Comparison of ENCODE assay signal across 1 cellular context in the genomic region with DNA sequence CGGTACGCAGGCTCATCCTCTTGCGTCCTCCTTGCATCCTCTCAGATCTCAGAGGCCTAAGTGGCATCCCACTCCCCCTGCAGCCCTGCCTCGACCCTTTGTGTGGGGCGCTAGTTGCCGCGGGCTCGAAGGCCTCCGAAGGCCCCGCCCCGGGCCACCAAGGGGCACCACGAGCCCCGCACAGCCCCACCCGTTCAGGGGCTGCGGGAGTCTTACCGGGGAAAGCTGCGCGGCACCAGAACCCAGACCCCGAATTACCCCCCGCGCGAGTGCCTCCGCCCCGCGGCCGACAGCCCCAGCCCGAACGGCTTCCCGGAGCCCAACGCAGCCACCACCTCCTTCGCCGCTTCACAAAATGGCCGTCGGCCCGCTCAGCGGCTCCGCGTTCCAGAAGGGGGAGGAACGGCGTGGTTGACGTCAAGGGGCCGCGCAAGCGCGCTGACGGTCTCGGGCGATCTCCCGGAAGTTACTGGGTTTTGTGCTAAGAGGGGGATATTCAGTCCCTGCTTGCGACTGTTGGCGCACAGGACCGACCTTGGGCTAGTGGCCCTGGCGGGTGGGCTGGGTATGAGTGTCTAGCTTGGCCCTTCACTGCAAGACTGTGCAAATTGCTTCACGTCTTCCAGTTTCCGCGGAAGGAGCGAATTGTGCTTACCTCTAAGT.
TF ChIP-seq lines count a peak whose summit lies in the region.

CPNE1 (minus strand) TSS at position 357 of the 663 bp plus-strand sequence. CDS start 31,977 bp downstream, outside the sequence.
RBM12 (minus strand) TSS at position 357 of the 663 bp plus-strand sequence. CDS start 9,578 bp downstream, outside the sequence.

TF ChIP-seq in HEK293, 187 proteins besides CTCF, POLR2A, EP300 and RAD21 (continued from another document):
- TF ChIP-seq, protein P1, sequence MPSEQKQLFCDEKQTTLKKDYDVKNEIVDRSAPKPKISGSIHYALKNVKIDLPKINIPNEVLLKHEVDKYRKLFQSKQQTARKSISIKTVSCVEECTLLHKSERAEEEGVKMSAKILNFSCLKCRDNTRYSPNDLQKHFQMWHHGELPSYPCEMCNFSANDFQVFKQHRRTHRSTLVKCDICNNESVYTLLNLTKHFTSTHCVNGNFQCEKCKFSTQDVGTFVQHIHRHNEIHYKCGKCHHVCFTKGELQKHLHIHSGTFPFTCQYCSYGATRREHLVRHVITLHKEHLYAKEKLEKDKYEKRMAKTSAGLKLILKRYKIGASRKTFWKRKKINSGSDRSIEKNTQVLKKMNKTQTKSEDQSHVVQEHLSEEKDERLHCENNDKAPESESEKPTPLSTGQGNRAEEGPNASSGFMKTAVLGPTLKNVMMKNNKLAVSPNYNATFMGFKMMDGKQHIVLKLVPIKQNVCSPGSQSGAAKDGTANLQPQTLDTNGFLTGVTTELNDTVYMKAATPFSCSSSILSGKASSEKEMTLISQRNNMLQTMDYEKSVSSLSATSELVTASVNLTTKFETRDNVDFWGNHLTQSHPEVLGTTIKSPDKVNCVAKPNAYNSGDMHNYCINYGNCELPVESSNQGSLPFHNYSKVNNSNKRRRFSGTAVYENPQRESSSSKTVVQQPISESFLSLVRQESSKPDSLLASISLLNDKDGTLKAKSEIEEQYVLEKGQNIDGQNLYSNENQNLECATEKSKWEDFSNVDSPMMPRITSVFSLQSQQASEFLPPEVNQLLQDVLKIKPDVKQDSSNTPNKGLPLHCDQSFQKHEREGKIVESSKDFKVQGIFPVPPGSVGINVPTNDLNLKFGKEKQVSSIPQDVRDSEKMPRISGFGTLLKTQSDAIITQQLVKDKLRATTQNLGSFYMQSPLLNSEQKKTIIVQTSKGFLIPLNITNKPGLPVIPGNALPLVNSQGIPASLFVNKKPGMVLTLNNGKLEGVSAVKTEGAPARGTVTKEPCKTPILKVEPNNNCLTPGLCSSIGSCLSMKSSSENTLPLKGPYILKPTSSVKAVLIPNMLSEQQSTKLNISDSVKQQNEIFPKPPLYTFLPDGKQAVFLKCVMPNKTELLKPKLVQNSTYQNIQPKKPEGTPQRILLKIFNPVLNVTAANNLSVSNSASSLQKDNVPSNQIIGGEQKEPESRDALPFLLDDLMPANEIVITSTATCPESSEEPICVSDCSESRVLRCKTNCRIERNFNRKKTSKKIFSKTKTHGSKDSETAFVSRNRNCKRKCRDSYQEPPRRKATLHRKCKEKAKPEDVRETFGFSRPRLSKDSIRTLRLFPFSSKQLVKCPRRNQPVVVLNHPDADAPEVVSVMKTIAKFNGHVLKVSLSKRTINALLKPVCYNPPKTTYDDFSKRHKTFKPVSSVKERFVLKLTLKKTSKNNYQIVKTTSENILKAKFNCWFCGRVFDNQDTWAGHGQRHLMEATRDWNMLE (tag by site-specific recombination; conservative IDR thresholded peaks at IDR 0.05; ENCODE audit: low read depth) = no peak
- TF ChIP-seq ZNF132 (tag by site-specific recombination; IDR thresholded peaks at IDR 0.05; ENCODE audit: borderline replicate concordance) = no peak
- no peak for TF ChIP-seq ZNF404 (tag by site-specific recombination; IDR thresholded peaks at IDR 0.05)
- TF ChIP-seq HOXC10 (CRISPR knock-in tag; IDR thresholded peaks at IDR 0.05) = no peak
- TF ChIP-seq REST (tag by site-specific recombination; IDR thresholded peaks at IDR 0.05) = no peak
- no peak for TF ChIP-seq SALL2 (tag by site-specific recombination; IDR thresholded peaks at IDR 0.05; ENCODE audit: borderline replicate concordance)
- no peak for TF ChIP-seq GLI2 (tag by site-specific recombination; IDR thresholded peaks at IDR 0.05; ENCODE audit: borderline replicate concordance, low read depth)
- peak; percentile 77; the same call in 1 of the 2 replicates for TF ChIP-seq ZSCAN5A (tag by site-specific recombination; IDR thresholded peaks at IDR 0.05)
- TF ChIP-seq ZBTB1 (tag by site-specific recombination; IDR thresholded peaks at IDR 0.05) = peak; percentile 63
- no peak for TF ChIP-seq SCRT2 (tag by site-specific recombination; IDR thresholded peaks at IDR 0.05)
- TF ChIP-seq ZNF148 (tag by site-specific recombination; IDR thresholded peaks at IDR 0.05; ENCODE audit: borderline replicate concordance) = no peak
- TF ChIP-seq ZNF16 (tag by site-specific recombination; IDR thresholded peaks at IDR 0.05; ENCODE audit: low read depth) = no peak
- no peak for TF ChIP-seq ZSCAN18 (tag by site-specific recombination; IDR thresholded peaks at IDR 0.05)
- TF ChIP-seq MEIS1 (CRISPR knock-in tag; IDR thresholded peaks at IDR 0.05; ENCODE audit: borderline replicate concordance) = no peak
- TF ChIP-seq ZNF530 (tag by site-specific recombination; IDR thresholded peaks at IDR 0.05; ENCODE audit: low read depth) = no peak
- TF ChIP-seq ZNF433 (tag by site-specific recombination; IDR thresholded peaks at IDR 0.05; ENCODE audit: low read depth) = no peak
- TF ChIP-seq, protein P2, sequence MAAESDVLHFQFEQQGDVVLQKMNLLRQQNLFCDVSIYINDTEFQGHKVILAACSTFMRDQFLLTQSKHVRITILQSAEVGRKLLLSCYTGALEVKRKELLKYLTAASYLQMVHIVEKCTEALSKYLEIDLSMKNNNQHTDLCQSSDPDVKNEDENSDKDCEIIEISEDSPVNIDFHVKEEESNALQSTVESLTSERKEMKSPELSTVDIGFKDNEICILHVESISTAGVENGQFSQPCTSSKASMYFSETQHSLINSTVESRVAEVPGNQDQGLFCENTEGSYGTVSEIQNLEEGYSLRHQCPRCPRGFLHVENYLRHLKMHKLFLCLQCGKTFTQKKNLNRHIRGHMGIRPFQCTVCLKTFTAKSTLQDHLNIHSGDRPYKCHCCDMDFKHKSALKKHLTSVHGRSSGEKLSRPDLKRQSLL (tag by site-specific recombination; IDR thresholded peaks at IDR 0.05) = no peak
- no peak for TF ChIP-seq ZNF140 (tag by site-specific recombination; IDR thresholded peaks at IDR 0.05)
- TF ChIP-seq, protein P3, sequence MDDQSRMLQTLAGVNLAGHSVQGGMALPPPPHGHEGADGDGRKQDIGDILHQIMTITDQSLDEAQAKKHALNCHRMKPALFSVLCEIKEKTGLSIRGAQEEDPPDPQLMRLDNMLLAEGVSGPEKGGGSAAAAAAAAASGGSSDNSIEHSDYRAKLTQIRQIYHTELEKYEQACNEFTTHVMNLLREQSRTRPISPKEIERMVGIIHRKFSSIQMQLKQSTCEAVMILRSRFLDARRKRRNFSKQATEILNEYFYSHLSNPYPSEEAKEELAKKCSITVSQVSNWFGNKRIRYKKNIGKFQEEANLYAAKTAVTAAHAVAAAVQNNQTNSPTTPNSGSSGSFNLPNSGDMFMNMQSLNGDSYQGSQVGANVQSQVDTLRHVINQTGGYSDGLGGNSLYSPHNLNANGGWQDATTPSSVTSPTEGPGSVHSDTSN (CRISPR knock-in tag; IDR thresholded peaks at IDR 0.05) = 0 out of 2 replicates have a peak, but pooled peaks have one; percentile 46
- TF ChIP-seq ZNF521 (tag by site-specific recombination; IDR thresholded peaks at IDR 0.05) = no peak
- peak; percentile 79 for TF ChIP-seq ZBTB8A (tag by site-specific recombination; IDR thresholded peaks at IDR 0.05)
- no peak for TF ChIP-seq ZNF664 (tag by site-specific recombination; IDR thresholded peaks at IDR 0.05)
- peak; percentile 55; the same call in 1 of the 2 replicates for TF ChIP-seq ZBTB20 (tag by site-specific recombination; IDR thresholded peaks at IDR 0.05)
- no peak for TF ChIP-seq ZNF274 (IDR thresholded peaks at IDR 0.05; ENCODE audit: low read length)
- no peak for TF ChIP-seq ZNF274 (tag by site-specific recombination; IDR thresholded peaks at IDR 0.05; ENCODE audit: borderline replicate concordance)
